Comparison of ENCODE assay signal across 11 cellular contexts in genomic region chr2:202653890-202654289, GRCh38.
"Had no signal": no experiment of that assay in that cellular context is flagged by ENCODE, and none has a peak within 500 bp of the region (broad histone marks: within the 10 kb centered on the region; RNA-seq: fewer than 3 reads in every experiment).

No MANE protein-coding gene starts in this region.

- H3K4me3 Mint-ChIP-seq: immature natural killer cell; T-helper 2 cell treated with Interferon-gamma antibody and Interleukin-4, amounts not matched to agents 5 μg/mL and 100 μg/mL, for 36 hours had no signal

- H3K9me3 Mint-ChIP-seq: immature natural killer cell; T-helper 2 cell treated with Interferon-gamma antibody and Interleukin-4, amounts not matched to agents 5 μg/mL and 100 μg/mL, for 36 hours had no signal

- H3K27ac Mint-ChIP-seq: immature natural killer cell; T-helper 2 cell treated with Interferon-gamma antibody and Interleukin-4, amounts not matched to agents 5 μg/mL and 100 μg/mL, for 36 hours had no signal

- ATAC-seq: psoas muscle, right lobe of liver had no signal

- DNase-seq: activated naive CD4-positive, alpha-beta T cell treated with anti-CD3 and anti-CD28 coated beads, Interleukin-2, amount 50 U/mL, for 16 hours; activated T-cell treated with anti-CD3 and anti-CD28 coated beads for 4 hours; aorta; esophagus squamous epithelium; foreskin fibroblast; immature natural killer cell; psoas muscle; right lobe of liver; SHP77 treated with DMSO at 0.1 percent for 48 hours; stimulated activated CD4-positive, alpha-beta T cell treated with anti-CD3 and anti-CD28 coated beads, Interleukin-2, amount 100 ng/mL, for 24 hours had no signal
